Comparison of ENCODE assay signal across 20 cellular contexts in genomic region chr20:18721716-18722115, GRCh38.
"Had no signal": no experiment of that assay in that cellular context is flagged by ENCODE, and none has a peak within 500 bp of the region (broad histone marks: within the 10 kb centered on the region; RNA-seq: fewer than 3 reads in every experiment).

No MANE protein-coding gene starts in this region.

- H2AFZ ChIP-seq: PC-9 had no signal

- H3K4me1 ChIP-seq: Peyer's patch had no signal

- DNase-seq: Karpas-422, KG1, MG63, NCI-H1092, NCI-H1105 treated with DMSO at 0.1 percent for 48 hours, NCI-H1417 treated with DMSO at 0.1 percent for 48 hours, NCI-H146, NCI-H1694 treated with DMSO at 0.1 percent for 48 hours, NCI-H1930, NCI-H2081, NCI-H2107, NCI-H510A, NCI-H774, PC-9, Peyer's patch, SHP77 treated with DMSO at 0.1 percent for 48 hours, SJCRH30 had no signal

- H3K9me3 ChIP-seq: MG63, Peyer's patch, SJCRH30 had no signal

- H3K27ac ChIP-seq: PC-9, Peyer's patch, SJCRH30 had no signal

- H3K4me2 ChIP-seq: PC-9 had no signal

- H3K4me3 ChIP-seq: MG63, PC-9, Peyer's patch, SJCRH30 had no signal

- ATAC-seq: HepG2, Right ventricle myocardium inferior, SK-N-SH treated with all-trans-retinoic acid at 6 μM for 48 hours had no signal

- H3K36me3 ChIP-seq: MG63, Peyer's patch, SJCRH30 had no signal

- H3K27me3 ChIP-seq: MG63, Peyer's patch, SJCRH30 had no signal
